In the genomic region with DNA sequence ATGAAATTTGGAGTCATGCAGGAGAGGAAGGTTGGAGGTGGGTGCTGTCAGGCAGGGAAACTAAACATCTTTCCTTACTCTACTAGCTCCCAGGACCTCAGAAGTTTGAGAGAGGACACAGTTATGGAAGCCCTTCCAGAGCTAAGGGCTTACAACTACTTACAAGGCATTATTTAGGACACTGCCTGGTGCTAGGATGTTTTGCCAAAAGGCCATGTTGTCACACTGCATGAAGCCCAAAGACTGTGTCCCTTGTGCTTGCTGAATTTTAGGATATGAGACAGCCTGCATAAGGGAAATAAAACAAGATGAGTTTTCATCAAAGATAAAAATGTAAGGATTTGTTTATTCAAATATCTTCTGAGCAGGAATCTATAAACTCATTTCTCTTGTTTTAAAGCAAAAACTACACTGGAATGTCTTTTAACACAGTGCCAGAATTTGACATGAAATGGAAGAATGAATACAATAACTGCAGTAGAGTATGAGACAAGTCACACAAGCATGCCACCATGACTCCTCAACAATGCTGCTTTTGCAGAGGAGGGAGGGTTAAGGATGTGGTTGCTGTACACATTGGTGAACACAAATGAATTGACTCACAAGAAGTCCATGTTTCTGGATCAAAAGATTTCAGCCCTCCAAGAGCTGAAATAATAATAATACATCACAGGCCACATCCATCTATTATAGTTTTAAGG, we compare ENCODE assay signal across 1 cellular context.
TF ChIP-seq lines count a peak whose summit lies in the region.

No MANE protein-coding gene starts in this region.

TF ChIP-seq in SK-N-SH, 30 proteins besides CTCF, POLR2A, EP300 and RAD21 (continued from another document):
- no peak for TF ChIP-seq NFIC (IDR thresholded peaks at IDR 0.05; ENCODE audit: borderline replicate concordance)
TF ChIP-seq in SK-N-SH: peak in this region for 1.
